Comparison of ENCODE assay signal across 12 cellular contexts in genomic region chr5:39178171-39178570, GRCh38. TPM values are rescaled to one million over a fixed set of nuclear protein-coding genes. Genes with fewer than 3 reads are reported as not detected.
A peak's percentile ranks its signal among the peaks of the same experiment; 100 is the strongest.
DNase-seq lines count a peak whose midpoint lies in the region; ATAC-seq and TF ChIP-seq lines count a peak whose summit lies in the region.
"Had no signal": no experiment of that assay in that cellular context is flagged by ENCODE, and none has a peak within 500 bp of the region (broad histone marks: within the 10 kb centered on the region; RNA-seq: fewer than 3 reads in every experiment).

No MANE protein-coding gene starts in this region.

- H3K4me1 ChIP-seq in BLaER1 treated with 17β-estradiol and CSF1 and Interleukin-3, amounts not matched to agents 10 nM and 100 nM = peaks cover 20 to 86% (median 25%) of the 10 kb centered on the region in 10 experiments
- H3K4me1 ChIP-seq in HEK293 (ENCODE audit: control insufficient read depth, insufficient read depth, low read length) = no peaks in the 10 kb centered on the region
- H3K4me1 ChIP-seq in foreskin keratinocyte = no peaks in the 10 kb centered on the region
- H3K4me1 ChIP-seq: neural progenitor cell had no signal

- ATAC-seq in foreskin keratinocyte (peak; percentile 78), HG02981 (IDR thresholded peaks at IDR 0.05; ENCODE audit: unreplicated experiment) (no peak), GM19324 (IDR thresholded peaks at IDR 0.05; ENCODE audit: low FRiP score, unreplicated experiment) (no peak)

- H3K4me1 Mint-ChIP-seq in T-helper 2 cell treated with Interferon-gamma antibody and Interleukin-4, amounts not matched to agents 5 μg/mL and 100 μg/mL, for 36 hours (ENCODE audit: low read depth) = peaks cover 92% of the 10 kb centered on the region

- POLR2A ChIA-PET in HEK293 (lab: Yijun Ruan, JAX) = no interaction called here

- H3K36me3 ChIP-seq in BLaER1 treated with 17β-estradiol and CSF1 and Interleukin-3, amounts not matched to agents 10 nM and 100 nM = peaks cover 0 to 44% (median 0%) of the 10 kb centered on the region in 11 experiments; a peak in 3 of 22 replicates
- no peaks in the 10 kb centered on the region for H3K36me3 ChIP-seq in HEK293 (ENCODE audit: control insufficient read depth in 2 of 2, insufficient read depth in 1 of 2, low read length in 2 of 2)
- H3K36me3 ChIP-seq: cardiac muscle cell, neural progenitor cell, WERI-Rb-1 had no signal

- H3K4me3 ChIP-seq in BLaER1 treated with 17β-estradiol and CSF1 and Interleukin-3, amounts not matched to agents 10 nM and 100 nM = no peak overlapping the region
- H3K4me3 ChIP-seq in HEK293 (ENCODE audit: low read depth, low read length) = no peak overlapping the region
- H3K4me3 ChIP-seq: cardiac muscle cell, neural progenitor cell had no signal

- peaks cover 0 to 8% (median 2%) of the 10 kb centered on the region in 11 experiments; a peak in 10 of 22 replicates for H3K9me3 ChIP-seq in BLaER1 treated with 17β-estradiol and CSF1 and Interleukin-3, amounts not matched to agents 10 nM and 100 nM (replicated peaks in 1 of 11)
- no peaks in the 10 kb centered on the region for H3K9me3 ChIP-seq in HEK293 (ENCODE audit: control insufficient read depth, insufficient read depth, low read depth, low read length)

- peak overlapping the region in 6 of 11 experiments; percentile 19 to 65 (median 51); a peak in 6 of 22 replicates for H3K27ac ChIP-seq in BLaER1 treated with 17β-estradiol and CSF1 and Interleukin-3, amounts not matched to agents 10 nM and 100 nM
- H3K27ac ChIP-seq in HEK293 (ENCODE audit: extremely low read depth, low read depth, low read length) = no peak overlapping the region
- no peak overlapping the region for H3K27ac ChIP-seq in foreskin keratinocyte
- H3K27ac ChIP-seq: cardiac muscle cell, neural progenitor cell, WERI-Rb-1 had no signal

- peaks cover 0 to 86% (median 0%) of the 10 kb centered on the region in 11 experiments; a peak in 6 of 22 replicates for H4K20me1 ChIP-seq in BLaER1 treated with 17β-estradiol and CSF1 and Interleukin-3, amounts not matched to agents 10 nM and 100 nM

- H3K27me3 Mint-ChIP-seq in T-helper 2 cell treated with Interferon-gamma antibody and Interleukin-4, amounts not matched to agents 5 μg/mL and 100 μg/mL, for 36 hours (ENCODE audit: low read depth) = no peaks in the 10 kb centered on the region

- H3K9ac ChIP-seq in BLaER1 treated with 17β-estradiol and CSF1 and Interleukin-3, amounts not matched to agents 10 nM and 100 nM = no peak overlapping the region
- H3K9ac ChIP-seq: neural progenitor cell had no signal

- no peak for DNase-seq in T-helper 2 cell treated with Interferon-gamma antibody and Interleukin-4, amounts not matched to agents 5 μg/mL and 100 μg/mL, for 36 hours (ENCODE audit: low spot score)
- peak in 1 of 2 donors; percentile 62 for DNase-seq in foreskin keratinocyte
- DNase-seq in NCI-H774 (lab: John Stamatoyannopoulos, UW) = no peak
- DNase-seq in HT-29 (ENCODE audit: low spot score) = no peak
- DNase-seq: DMS79, WERI-Rb-1 had no signal

- H3K27ac Mint-ChIP-seq in T-helper 2 cell treated with Interferon-gamma antibody and Interleukin-4, amounts not matched to agents 5 μg/mL and 100 μg/mL, for 36 hours = peak overlapping the region; percentile 81
- H3K27ac Mint-ChIP-seq: neural progenitor cell had no signal

- CTCF ChIA-PET in HEK293 (lab: Yijun Ruan, JAX) = interaction anchor here (0.7 kb wide), 1 partner anchor 48 kb away, joined by 3 read pairs; no protein-coding TSS in a partner anchor

- peaks cover 8% of the 10 kb centered on the region for H3K9me3 Mint-ChIP-seq in T-helper 2 cell treated with Interferon-gamma antibody and Interleukin-4, amounts not matched to agents 5 μg/mL and 100 μg/mL, for 36 hours
- H3K9me3 Mint-ChIP-seq: neural progenitor cell had no signal

- H3K4me3 Mint-ChIP-seq in T-helper 2 cell treated with Interferon-gamma antibody and Interleukin-4, amounts not matched to agents 5 μg/mL and 100 μg/mL, for 36 hours = peak overlapping the region; percentile 65
- H3K4me3 Mint-ChIP-seq: neural progenitor cell had no signal

- peaks cover 48% of the 10 kb centered on the region for H3K36me3 Mint-ChIP-seq in T-helper 2 cell treated with Interferon-gamma antibody and Interleukin-4, amounts not matched to agents 5 μg/mL and 100 μg/mL, for 36 hours (ENCODE audit: low read depth)
- H3K36me3 Mint-ChIP-seq: neural progenitor cell had no signal

- no peaks in the 10 kb centered on the region for H3K27me3 ChIP-seq in BLaER1 treated with 17β-estradiol and CSF1 and Interleukin-3, amounts not matched to agents 10 nM and 100 nM
- no peaks in the 10 kb centered on the region for H3K27me3 ChIP-seq in foreskin keratinocyte
- H3K27me3 ChIP-seq: cardiac muscle cell, neural progenitor cell had no signal

- H3K4me2 ChIP-seq in BLaER1 treated with 17β-estradiol and CSF1 and Interleukin-3, amounts not matched to agents 10 nM and 100 nM = peak overlapping the region in 9 of 11 experiments; percentile 39 to 92 (median 69); a peak in 14 of 22 replicates
- H3K4me2 ChIP-seq: neural progenitor cell had no signal

- no peak for TF ChIP-seq CTCF in HEK293 (tag by site-specific recombination; IDR thresholded peaks at IDR 0.05)
- TF ChIP-seq CTCF in foreskin keratinocyte (conservative IDR thresholded peaks at IDR 0.05) = no peak

TF ChIP-seq in HEK293, 187 proteins besides CTCF, POLR2A, EP300 and RAD21 (continues in another document):
- TF ChIP-seq ZNF311 (tag by site-specific recombination; IDR thresholded peaks at IDR 0.05; ENCODE audit: borderline replicate concordance) (no peak), ZNF473 (tag by site-specific recombination; IDR thresholded peaks at IDR 0.05) (no peak), ZNF280D (tag by site-specific recombination; IDR thresholded peaks at IDR 0.05) (no peak), ZNF174 (tag by site-specific recombination; IDR thresholded peaks at IDR 0.05) (no peak), ZNF341 (tag by site-specific recombination; IDR thresholded peaks at IDR 0.05; ENCODE audit: low read depth) (no peak), ZNF664 (tag by site-specific recombination; IDR thresholded peaks at IDR 0.05) (peak; percentile 60; the same call in 1 of the 2 replicates), PRDM1 (tag by site-specific recombination; IDR thresholded peaks at IDR 0.05) (no peak), ZNF146 (tag by site-specific recombination; IDR thresholded peaks at IDR 0.05) (no peak), AEBP2 (tag by site-specific recombination; IDR thresholded peaks at IDR 0.05; ENCODE audit: borderline replicate concordance) (no peak), MEIS1 (CRISPR knock-in tag; IDR thresholded peaks at IDR 0.05; ENCODE audit: borderline replicate concordance) (no peak), ZNF629 (tag by site-specific recombination; IDR thresholded peaks at IDR 0.05) (no peak), SP3 (tag by site-specific recombination; IDR thresholded peaks at IDR 0.05) (no peak), GLI4 (tag by site-specific recombination; IDR thresholded peaks at IDR 0.05) (no peak), ZNF404 (tag by site-specific recombination; IDR thresholded peaks at IDR 0.05) (no peak), BCL11B (tag by site-specific recombination; IDR thresholded peaks at IDR 0.05; ENCODE audit: low read depth) (no peak), ZNF549 (tag by site-specific recombination; IDR thresholded peaks at IDR 0.05) (no peak), ZNF501 (tag by site-specific recombination; IDR thresholded peaks at IDR 0.05) (no peak), OSR2 (tag by site-specific recombination; IDR thresholded peaks at IDR 0.05) (0 out of 2 replicates have a peak, but pooled peaks have one; percentile 24)

RNA-seq across cellular contexts. Expression of gene FYB1, which starts 41.2 kb away (rescaled TPM):
- total RNA-seq in foreskin keratinocyte = not detected in 2 replicates
- polyA plus RNA-seq in foreskin keratinocyte = not detected in 2 replicates
- total RNA-seq in HT-29 (2014; rRNA removed; shearing (Covaris generic)) = not detected in 2 replicates
- total RNA-seq: cardiac muscle cell had no signal
- polyA plus RNA-seq: cardiac muscle cell had no signal

Comparison
In these comparisons a context has a peak if more than half of its experiments do, and no peak if none do; other contexts are left out.
1. H3K27ac ChIP-seq: peak in BLaER1 treated with 17β-estradiol and CSF1 and Interleukin-3, amounts not matched to agents 10 nM and 100 nM (6 of 11); none in HEK293 (single experiment) and foreskin keratinocyte (single experiment).